In the genomic region with DNA sequence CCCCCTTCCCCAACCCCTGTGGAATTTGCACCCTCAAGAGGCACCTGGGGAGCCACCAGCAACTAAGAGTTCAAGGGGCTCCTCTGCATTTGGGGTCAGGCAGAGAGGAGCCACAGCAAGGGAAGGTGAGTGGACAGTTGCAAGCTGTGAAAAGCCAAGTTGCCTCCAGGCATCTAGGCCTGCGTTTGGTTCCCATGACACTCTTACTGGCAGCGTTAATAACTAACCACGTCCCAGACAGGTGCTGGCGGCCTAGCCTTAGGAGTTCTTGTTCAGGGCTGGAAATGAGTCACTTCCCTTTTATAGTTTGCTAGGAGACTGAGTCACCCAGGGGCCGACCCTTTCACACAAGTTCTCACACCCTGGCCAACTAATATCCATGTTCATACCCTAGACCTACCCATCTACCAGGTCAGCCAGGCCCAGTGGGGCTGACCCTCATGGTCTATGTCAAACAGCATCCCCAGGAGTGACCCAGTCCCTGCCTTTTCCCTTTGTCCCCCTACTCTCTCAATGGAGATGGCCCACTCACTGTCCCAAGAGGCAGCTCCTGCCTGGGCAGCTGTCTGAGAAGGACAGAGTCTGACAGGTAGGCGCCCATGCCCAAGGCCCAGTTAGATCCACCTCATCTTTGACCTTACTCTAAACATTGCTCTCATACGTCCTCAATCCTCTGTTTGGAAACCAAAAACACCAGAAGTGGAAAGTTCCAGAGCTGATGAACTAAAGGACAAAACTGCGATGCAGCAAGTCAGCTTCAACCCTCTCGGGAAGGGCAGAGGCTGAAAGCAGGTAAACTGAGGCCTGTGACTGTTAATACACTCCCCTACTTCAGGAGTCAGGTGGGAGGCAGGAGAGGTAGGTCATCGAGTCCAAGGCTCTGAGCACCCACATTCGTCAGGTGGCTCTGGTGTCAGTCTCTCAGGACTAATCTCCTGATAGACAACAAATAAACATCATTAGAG, we compare ENCODE assay signal across 9 cellular contexts.
DNase-seq lines count a peak whose midpoint lies in the region; ATAC-seq, FAIRE-seq and TF ChIP-seq lines count a peak whose summit lies in the region.
"Had no signal": no experiment of that assay in that cellular context is flagged by ENCODE, and none has a peak within 500 bp of the region (broad histone marks: within the 10 kb centered on the region; RNA-seq: fewer than 3 reads in every experiment).

No MANE protein-coding gene starts in this region.

- peaks cover 49% of the 10 kb centered on the region for H3K4me1 Mint-ChIP-seq in HFFc6 (ENCODE audit: low read depth)
- H3K4me1 Mint-ChIP-seq in activated T-cell treated with anti-CD3 and anti-CD28 coated beads, Interleukin-2, amount 50 U/mL, for 4 hours (ENCODE audit: low read depth): peaks cover 26% of the 10 kb centered on the region
- peaks cover 21% of the 10 kb centered on the region for H3K4me1 Mint-ChIP-seq in stimulated activated naive CD8-positive, alpha-beta T cell treated with anti-CD3 and anti-CD28 coated beads, Interleukin-15, amount 100 ng/mL, for 72 hours

- intact Hi-C loops in Right ventricle myocardium superior (cut with DNase I): no loop called here
- intact Hi-C loops in Right ventricle myocardium inferior (cut with DNase I): no loop called here
- intact Hi-C loops in kidney (cut with DNase I): no loop called here

- peak overlapping the region; percentile 66 for H3K9ac ChIP-seq in MM.1S (ENCODE audit: low read length)
- no peak overlapping the region for H3K9ac ChIP-seq in kidney (ENCODE audit: low read length in 2 of 2)

- DNase-seq in Right ventricle myocardium superior (no peak), Right ventricle myocardium inferior (ENCODE audit: missing footprints) (no peak), HFFc6 (peak; percentile 98), MM.1S (peak; percentile 81), kidney (peak; percentile 88), SHP77 treated with DMSO at 0.1 percent for 48 hours (lab: John Stamatoyannopoulos, UW) (no peak)
- DNase-seq in activated T-cell treated with anti-CD3 and anti-CD28 coated beads, Interleukin-2, amount 50 U/mL, for 4 hours: no peak
- peak; percentile 33 to 62 for DNase-seq in stimulated activated naive CD8-positive, alpha-beta T cell treated with anti-CD3 and anti-CD28 coated beads, Interleukin-15, amount 100 ng/mL, for 72 hours

- H3K4me1 ChIP-seq in MM.1S (ENCODE audit: low read length): peaks cover 38% of the 10 kb centered on the region
- H3K4me1 ChIP-seq in kidney (ENCODE audit: control insufficient read depth in 1 of 2, insufficient read depth in 1 of 2, low read depth in 1 of 2, low read length in 2 of 2): peaks cover 2 to 9% of the 10 kb centered on the region in 2 donors

- no peaks in the 10 kb centered on the region for H3K9me3 ChIP-seq in MM.1S (replicated peaks; ENCODE audit: insufficient read depth, low read length)
- H3K9me3 ChIP-seq in kidney (ENCODE audit: control insufficient read depth in 1 of 2, low read length in 2 of 2): peaks cover 2 to 14% of the 10 kb centered on the region in 2 donors

- no peak for FAIRE-seq in kidney (lab: Jason Lieb, UNC)

- peak overlapping the region; percentile 90 for H3K27ac Mint-ChIP-seq in HFFc6
- H3K27ac Mint-ChIP-seq in stimulated activated naive CD8-positive, alpha-beta T cell treated with anti-CD3 and anti-CD28 coated beads, Interleukin-15, amount 100 ng/mL, for 72 hours: no peak overlapping the region

- H4K20me1 ChIP-seq in MM.1S (ENCODE audit: insufficient read depth, low read length): no peaks in the 10 kb centered on the region

- H3K79me2 ChIP-seq in MM.1S (ENCODE audit: low read length): peaks cover 87% of the 10 kb centered on the region

- H2AFZ ChIP-seq in MM.1S (ENCODE audit: low read length): no peak overlapping the region

- peaks cover 18% of the 10 kb centered on the region for H3K36me3 Mint-ChIP-seq in HFFc6 (ENCODE audit: low read depth)
- H3K36me3 Mint-ChIP-seq in activated T-cell treated with anti-CD3 and anti-CD28 coated beads, Interleukin-2, amount 50 U/mL, for 4 hours (ENCODE audit: insufficient read depth): no peaks in the 10 kb centered on the region

- H3K27me3 ChIP-seq in MM.1S (replicated peaks; ENCODE audit: insufficient read depth, low read length): no peaks in the 10 kb centered on the region

- peak overlapping the region; percentile 36; the same call in 1 of the 2 replicates for H3K4me3 Mint-ChIP-seq in HFFc6
- no peak overlapping the region for H3K4me3 Mint-ChIP-seq in activated T-cell treated with anti-CD3 and anti-CD28 coated beads, Interleukin-2, amount 50 U/mL, for 4 hours
- peak overlapping the region; percentile 27 to 41 for H3K4me3 Mint-ChIP-seq in stimulated activated naive CD8-positive, alpha-beta T cell treated with anti-CD3 and anti-CD28 coated beads, Interleukin-15, amount 100 ng/mL, for 72 hours

- H3F3A ChIP-seq in MM.1S (ENCODE audit: insufficient read depth, low read length): peaks cover 31% of the 10 kb centered on the region

- H3K9me2 ChIP-seq in MM.1S (replicated peaks; ENCODE audit: insufficient read depth, low read length): no peaks in the 10 kb centered on the region

- TF ChIP-seq CTCF in HFFc6 (IDR thresholded peaks at IDR 0.05) (no peak), MM.1S (IDR thresholded peaks at IDR 0.05; ENCODE audit: low read length) (no peak), kidney (IDR thresholded peaks at IDR 0.05; ENCODE audit: borderline replicate concordance, extremely low read depth, insufficient read depth) (no peak)

- H3K27ac ChIP-seq in MM.1S (ENCODE audit: low read length) (peak overlapping the region; percentile 96), kidney (ENCODE audit: low read depth in 2 of 2, low read length in 2 of 2) (no peak overlapping the region)
- H3K27ac ChIP-seq: HL-60 had no signal

- no peaks in the 10 kb centered on the region; the same call in 1 of the 2 replicates for H3K27me3 Mint-ChIP-seq in HFFc6 (ENCODE audit: insufficient read depth)
- peaks cover 5% of the 10 kb centered on the region for H3K27me3 Mint-ChIP-seq in activated T-cell treated with anti-CD3 and anti-CD28 coated beads, Interleukin-2, amount 50 U/mL, for 4 hours (ENCODE audit: low read depth)
- H3K27me3 Mint-ChIP-seq in stimulated activated naive CD8-positive, alpha-beta T cell treated with anti-CD3 and anti-CD28 coated beads, Interleukin-15, amount 100 ng/mL, for 72 hours: peaks cover 31% of the 10 kb centered on the region

- ATAC-seq in Right ventricle myocardium superior (ENCODE audit: poor library complexity) (peak; percentile 45), Right ventricle myocardium inferior (no peak)
- peak; percentile 59 to 69 for ATAC-seq in activated T-cell treated with anti-CD3 and anti-CD28 coated beads, Interleukin-2, amount 50 U/mL, for 4 hours
- ATAC-seq in stimulated activated naive CD8-positive, alpha-beta T cell treated with anti-CD3 and anti-CD28 coated beads, Interleukin-15, amount 100 ng/mL, for 72 hours: peak; percentile 90

- peak overlapping the region; percentile 61 for H3K4me2 ChIP-seq in MM.1S (ENCODE audit: low read depth, low read length)

- H3K9me3 Mint-ChIP-seq in HFFc6: peaks cover 24% of the 10 kb centered on the region
- H3K9me3 Mint-ChIP-seq in activated T-cell treated with anti-CD3 and anti-CD28 coated beads, Interleukin-2, amount 50 U/mL, for 4 hours: peaks cover 11% of the 10 kb centered on the region
- peaks cover 17 to 25% of the 10 kb centered on the region in 2 donors for H3K9me3 Mint-ChIP-seq in stimulated activated naive CD8-positive, alpha-beta T cell treated with anti-CD3 and anti-CD28 coated beads, Interleukin-15, amount 100 ng/mL, for 72 hours

- H3K36me3 ChIP-seq in MM.1S (replicated peaks; ENCODE audit: insufficient read depth, low read length): peaks cover 12% of the 10 kb centered on the region; the same call in 1 of the 2 replicates
- no peaks in the 10 kb centered on the region for H3K36me3 ChIP-seq in kidney (ENCODE audit: control insufficient read depth in 1 of 2, insufficient read depth in 2 of 2, low read length in 2 of 2)

- H3K4me3 ChIP-seq in MM.1S (ENCODE audit: low read length) (peak overlapping the region; percentile 23; the same call in 1 of the 2 replicates), kidney (ENCODE audit: low read length in 2 of 2) (no peak overlapping the region)

Comparison
In these comparisons a context has a peak if more than half of its experiments do, and no peak if none do; other contexts are left out.
1. DNase-seq: peak in HFFc6 (single experiment), MM.1S (single experiment), kidney (single experiment) and stimulated activated naive CD8-positive, alpha-beta T cell treated with anti-CD3 and anti-CD28 coated beads, Interleukin-15, amount 100 ng/mL, for 72 hours (2 of 2); none in Right ventricle myocardium superior (single experiment), Right ventricle myocardium inferior (single experiment), activated T-cell treated with anti-CD3 and anti-CD28 coated beads, Interleukin-2, amount 50 U/mL, for 4 hours (single experiment) and SHP77 treated with DMSO at 0.1 percent for 48 hours (single experiment).